Comparison of ENCODE assay signal across 24 cellular contexts in genomic region chr9:129213551-129213950, GRCh38. TPM values are rescaled to one million over a fixed set of nuclear protein-coding genes. Genes with fewer than 3 reads are reported as not detected.
DNase-seq lines count a peak whose midpoint lies in the region; ATAC-seq and TF ChIP-seq lines count a peak whose summit lies in the region.
"Had no signal": no experiment of that assay in that cellular context is flagged by ENCODE, and none has a peak within 500 bp of the region (broad histone marks: within the 10 kb centered on the region; RNA-seq: fewer than 3 reads in every experiment).

No MANE protein-coding gene starts in this region.

- H3K4me2 ChIP-seq in neuronal stem cell (ENCODE audit: insufficient read depth, low read length, poor library complexity, severe bottlenecking) (no peak overlapping the region), smooth muscle cell (no peak overlapping the region)
- H3K4me2 ChIP-seq: A549; BLaER1 treated with 17β-estradiol and CSF1 and Interleukin-3, amounts not matched to agents 10 nM and 100 nM had no signal

- no peak overlapping the region for H2BK12ac ChIP-seq in neuronal stem cell (ENCODE audit: low read length)

- H3K79me2 ChIP-seq in smooth muscle cell (ENCODE audit: low read depth): no peaks in the 10 kb centered on the region

- no peak overlapping the region for H3K18ac ChIP-seq in neuronal stem cell (ENCODE audit: low read length)

- no CpG with 5 or more reads among the region's 5 CpGs for WGBS in neuronal stem cell (ENCODE audit: extremely low coverage in 2 of 2, insufficient read length in 2 of 2, insufficient replicate concordance in 1 of 2), 2 donors
- 97% methylated on average over 5 of the region's 5 CpGs for WGBS in smooth muscle cell (ENCODE audit: low lambda C conversion rate)

- no peak overlapping the region for H3K27ac ChIP-seq in neuronal stem cell (replicated peaks; ENCODE audit: low read length)
- no peak overlapping the region for H3K27ac ChIP-seq in smooth muscle cell (ENCODE audit: low read depth)
- H3K27ac ChIP-seq: 22Rv1; A549; BLaER1 treated with 17β-estradiol and CSF1 and Interleukin-3, amounts not matched to agents 10 nM and 100 nM; C4-2B had no signal

- H2BK15ac ChIP-seq in neuronal stem cell (ENCODE audit: low read length): no peak overlapping the region

- no peaks in the 10 kb centered on the region for H3F3A ChIP-seq in smooth muscle cell (ENCODE audit: low read depth)

- H2BK5ac ChIP-seq in neuronal stem cell (ENCODE audit: low read length): no peak overlapping the region

- no peak overlapping the region for H4K91ac ChIP-seq in neuronal stem cell (ENCODE audit: low read depth, low read length, poor library complexity)

- H3K4me1 ChIP-seq in neuronal stem cell (ENCODE audit: control insufficient read depth in 2 of 2, insufficient read depth in 1 of 2, low read depth in 1 of 2, low read length in 2 of 2) (peaks cover 19 to 24% of the 10 kb centered on the region in 2 donors), smooth muscle cell (ENCODE audit: low read depth) (no peaks in the 10 kb centered on the region)
- H3K4me1 ChIP-seq: A549 had no signal

- H3K23ac ChIP-seq in neuronal stem cell (ENCODE audit: low read depth, low read length, poor library complexity): no peak overlapping the region

- H3K4me3 ChIP-seq in neuronal stem cell (ENCODE audit: low read length in 2 of 2) (no peak overlapping the region), smooth muscle cell (no peak overlapping the region)
- H3K4me3 ChIP-seq: A549; BLaER1 treated with 17β-estradiol and CSF1 and Interleukin-3, amounts not matched to agents 10 nM and 100 nM; GM12878 had no signal

- H2AK5ac ChIP-seq in neuronal stem cell (ENCODE audit: low read depth, low read length): peak overlapping the region; percentile 1

- no peak overlapping the region for H3K14ac ChIP-seq in neuronal stem cell (ENCODE audit: low read length)

- no peak for ATAC-seq in WTC11
- no peak for ATAC-seq in GM21723 (IDR thresholded peaks at IDR 0.05; ENCODE audit: unreplicated experiment)
- ATAC-seq: A549; CD8-positive, alpha-beta T cell; GM12878 had no signal

- peaks cover 26% of the 10 kb centered on the region for H3K4me1 Mint-ChIP-seq in WTC11

- H3K9ac ChIP-seq in neuronal stem cell (ENCODE audit: low read depth, low read length, poor library complexity) (no peak overlapping the region), smooth muscle cell (ENCODE audit: low read depth) (no peak overlapping the region)
- H3K9ac ChIP-seq: BLaER1 treated with 17β-estradiol and CSF1 and Interleukin-3, amounts not matched to agents 10 nM and 100 nM had no signal

- H3K27me3 ChIP-seq in neuronal stem cell (ENCODE audit: control insufficient read depth in 3 of 3, insufficient read depth in 3 of 3, low read depth in 1 of 3, low read length in 3 of 3) (no peaks in the 10 kb centered on the region), smooth muscle cell (ENCODE audit: low read depth) (no peaks in the 10 kb centered on the region)
- H3K27me3 ChIP-seq: BLaER1 treated with 17β-estradiol and CSF1 and Interleukin-3, amounts not matched to agents 10 nM and 100 nM had no signal

- H3K4ac ChIP-seq in neuronal stem cell (ENCODE audit: low read length): no peak overlapping the region

- H2AFZ ChIP-seq in neuronal stem cell (ENCODE audit: low read length) (no peak overlapping the region), smooth muscle cell (ENCODE audit: low read depth) (no peak overlapping the region)

- DNase-seq in WTC11 (ENCODE audit: low spot score) (no peak), head of caudate nucleus (peak in 39 of 42 donors; percentile 23 to 90 (median 64)), neuronal stem cell (ENCODE audit: low spot score) (no peak), superior temporal gyrus (ENCODE audit: extremely low spot score) (peak; percentile 26), T-helper 2 cell (no peak), smooth muscle cell (lab: John Stamatoyannopoulos, UW; ENCODE audit: unreplicated experiment) (no peak)
- DNase-seq: AML-193; CD4-positive, alpha-beta T cell; CD8-positive, alpha-beta T cell; DMS 273 treated with DMSO at 0.1 percent for 48 hours; DMS153; DMS53; DMS79; DND-41; EL; GDM1 had no signal

- H3K27me3 Mint-ChIP-seq in WTC11 (ENCODE audit: low read depth): no peaks in the 10 kb centered on the region
- H3K27me3 Mint-ChIP-seq: CD4-positive, alpha-beta T cell had no signal

- H4K20me1 ChIP-seq in smooth muscle cell (ENCODE audit: low read depth): no peaks in the 10 kb centered on the region
- H4K20me1 ChIP-seq: BLaER1 treated with 17β-estradiol and CSF1 and Interleukin-3, amounts not matched to agents 10 nM and 100 nM had no signal

- 0 out of 2 replicates have a peak overlapping the region, but pooled peaks have one; percentile 42 for H3K27ac Mint-ChIP-seq in WTC11
- H3K27ac Mint-ChIP-seq: B cell; CD4-positive, alpha-beta T cell; CD8-positive, alpha-beta T cell had no signal

- H3K9me3 Mint-ChIP-seq in WTC11: no peaks in the 10 kb centered on the region
- H3K9me3 Mint-ChIP-seq: CD4-positive, alpha-beta T cell; CD8-positive, alpha-beta T cell had no signal

- TF ChIP-seq CTCF in WTC11 (IDR thresholded peaks at IDR 0.05) (no peak), smooth muscle cell (IDR thresholded peaks at IDR 0.05; ENCODE audit: borderline replicate concordance, insufficient read depth, poor library complexity, severe bottlenecking) (no peak)

- H3K36me3 ChIP-seq in neuronal stem cell (replicated peaks in 1 of 2; ENCODE audit: control insufficient read depth in 2 of 2, insufficient read depth in 2 of 2, low read length in 2 of 2): no peaks in the 10 kb centered on the region
- H3K36me3 ChIP-seq in smooth muscle cell (ENCODE audit: low read depth): no peaks in the 10 kb centered on the region
- H3K36me3 ChIP-seq: BLaER1 treated with 17β-estradiol and CSF1 and Interleukin-3, amounts not matched to agents 10 nM and 100 nM had no signal

- H3K9me3 ChIP-seq in neuronal stem cell (replicated peaks in 1 of 2; ENCODE audit: control insufficient read depth in 2 of 2, insufficient read depth in 1 of 2, low read depth in 1 of 2, low read length in 2 of 2) (no peaks in the 10 kb centered on the region), smooth muscle cell (replicated peaks; ENCODE audit: low read depth) (no peaks in the 10 kb centered on the region)
- H3K9me3 ChIP-seq: A549; BLaER1 treated with 17β-estradiol and CSF1 and Interleukin-3, amounts not matched to agents 10 nM and 100 nM had no signal

- CTCF ChIA-PET in WTC11 (lab: Charles Lee): no interaction called here

- no peak overlapping the region for H4K8ac ChIP-seq in neuronal stem cell (ENCODE audit: low read depth, low read length)

- no peak overlapping the region for H3K4me3 Mint-ChIP-seq in WTC11
- H3K4me3 Mint-ChIP-seq: B cell; CD4-positive, alpha-beta T cell; CD8-positive, alpha-beta T cell had no signal

- no peaks in the 10 kb centered on the region for H3K79me1 ChIP-seq in neuronal stem cell (ENCODE audit: low read depth, low read length)

- intact Hi-C loops in head of caudate nucleus (cut with DNase I): no loop called here

- H2BK120ac ChIP-seq in neuronal stem cell (ENCODE audit: low read depth, low read length): no peak overlapping the region

- peaks cover 12% of the 10 kb centered on the region for H3K36me3 Mint-ChIP-seq in WTC11
- H3K36me3 Mint-ChIP-seq: CD8-positive, alpha-beta T cell had no signal

- POLR2A ChIA-PET in WTC11 (lab: Charles Lee): no interaction called here

TF ChIP-seq in WTC11, 78 proteins besides CTCF, POLR2A, EP300 and RAD21 (continues in another document):
- TF ChIP-seq ZNF671 (CRISPR knock-in tag; IDR thresholded peaks at IDR 0.05) (no peak), ESRRA (CRISPR knock-in tag; IDR thresholded peaks at IDR 0.05; ENCODE audit: borderline replicate concordance) (no peak), E2F4 (CRISPR knock-in tag; IDR thresholded peaks at IDR 0.05; ENCODE audit: borderline replicate concordance, low read depth) (no peak), ATF3 (CRISPR knock-in tag; conservative IDR thresholded peaks at IDR 0.05) (no peak), AR (CRISPR knock-in tag; IDR thresholded peaks at IDR 0.05) (no peak)

RNA-seq across cellular contexts. Expression of gene IER5L, which starts 35.5 kb away (rescaled TPM):
- total RNA-seq in WTC11 (2021): 4.6 to 5.9 TPM (median 5.1 TPM) in 3 replicates
- 15.9 TPM for polyA plus RNA-seq in neuronal stem cell (2013, experiment 1 of 2)
- polyA plus RNA-seq in neuronal stem cell (2013, experiment 2 of 2): 15.2 TPM
- 23.0 and 28.3 TPM in 2 replicates for total RNA-seq in smooth muscle cell
- polyA plus RNA-seq in smooth muscle cell: 31.7 and 38.6 TPM in 2 replicates
- total RNA-seq: Daoy had no signal

Comparison
In these comparisons a context has a peak if more than half of its experiments do, and no peak if none do; other contexts are left out.
1. DNase-seq: peak in head of caudate nucleus (39 of 42) and superior temporal gyrus (single experiment); none in WTC11 (single experiment), neuronal stem cell (single experiment), T-helper 2 cell (0 of 5) and smooth muscle cell (single experiment).